ENCODE assay signal across 8 cellular contexts in the genomic region with DNA sequence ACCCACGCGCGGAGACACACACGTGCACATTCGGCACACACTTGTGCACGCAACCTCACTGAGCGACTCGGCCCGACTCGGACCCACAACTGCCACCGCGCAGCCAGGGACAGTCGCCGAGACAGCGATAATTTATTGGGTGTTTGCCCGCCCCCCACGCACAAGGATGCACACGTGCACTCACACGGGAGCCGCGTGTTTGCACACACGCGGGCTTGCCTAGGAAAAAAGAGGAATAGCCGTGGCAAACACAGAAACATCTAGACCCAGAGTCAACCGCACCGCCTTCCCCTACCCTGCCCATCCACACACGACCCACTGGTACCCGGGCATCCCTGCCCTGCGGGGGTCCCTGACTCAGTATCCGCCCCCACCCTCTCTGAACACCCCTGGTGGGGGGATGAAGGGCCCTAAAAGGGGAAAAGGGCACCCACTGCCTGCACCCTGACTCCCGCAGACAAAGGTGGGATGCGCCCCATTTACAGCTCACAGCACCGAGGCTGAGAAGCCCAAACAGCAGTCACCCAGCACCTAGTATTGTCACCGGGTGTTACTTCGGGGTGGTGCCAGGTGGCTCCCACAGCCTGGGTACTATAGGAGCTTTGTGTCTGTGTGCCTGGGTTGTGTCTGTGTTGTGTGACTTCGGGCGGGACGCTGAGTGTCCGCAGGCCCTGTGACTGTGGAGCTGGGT. TPM values are rescaled to one million over a fixed set of nuclear protein-coding genes. Genes with fewer than 3 reads are reported as not detected.
DNase-seq lines count a peak whose midpoint lies in the region; ATAC-seq and TF ChIP-seq lines count a peak whose summit lies in the region.

No MANE protein-coding gene starts in this region.

- H3K27ac ChIP-seq in ascending aorta (peak overlapping the region; percentile 93 to 96), right lobe of liver (peak overlapping the region in 2 of 3 donors; percentile 70 to 84), thoracic aorta (peak overlapping the region; percentile 94 to 96)

- TF ChIP-seq CTCF in ascending aorta (IDR thresholded peaks at IDR 0.05), result no peak
- TF ChIP-seq CTCF in right lobe of liver (IDR thresholded peaks at IDR 0.05), result no peak
- no peak for TF ChIP-seq CTCF in thoracic aorta (IDR thresholded peaks at IDR 0.05)

- H3K27me3 ChIP-seq in ascending aorta, result no peaks in the 10 kb centered on the region
- peaks cover 0 to 5% of the 10 kb centered on the region in 2 donors for H3K27me3 ChIP-seq in right lobe of liver
- H3K27me3 ChIP-seq in thoracic aorta (replicated peaks; ENCODE audit: insufficient read depth), result no peaks in the 10 kb centered on the region

- intact Hi-C loops in Right ventricle myocardium superior (cut with DNase I), result no loop called here
- intact Hi-C loops in cardiac septum (cut with DNase I), result loop anchor here (5.0 to 10.0 kb wide), 3 partner anchors 41 to 213 kb away; a partner anchor contains a TSS
- intact Hi-C loops in ascending aorta (cut with DNase I), result loop anchor here (2.0 to 10.0 kb wide), 4 partner anchors 19 to 313 kb away; a partner anchor contains a TSS
- intact Hi-C loops in right lobe of liver (cut with DNase I), result loop anchor here in 1 of 2 donors (10.0 kb wide), 1 partner anchor 143 kb away; a partner anchor contains a TSS

- H3K36me3 ChIP-seq in ascending aorta (no peaks in the 10 kb centered on the region), right lobe of liver (no peaks in the 10 kb centered on the region), thoracic aorta (no peaks in the 10 kb centered on the region)

- TF ChIP-seq POLR2A in right lobe of liver (IDR thresholded peaks at IDR 0.05), result no peak

- peak; percentile 0 for ATAC-seq in Right ventricle myocardium superior (ENCODE audit: poor library complexity)
- no peak for ATAC-seq in right lobe of liver
- no peak for ATAC-seq in thoracic aorta (ENCODE audit: insufficient number of reproducible peaks, low FRiP score, low read depth)

- H3K4me3 ChIP-seq in ascending aorta, result peak overlapping the region; percentile 57 to 65
- H3K4me3 ChIP-seq in right lobe of liver, result peak overlapping the region in 2 of 3 donors; percentile 3 to 35
- H3K4me3 ChIP-seq in thoracic aorta, result peak overlapping the region; percentile 79

- H3K4me1 ChIP-seq in ascending aorta (peaks cover 15 to 54% of the 10 kb centered on the region in 2 donors), right lobe of liver (peaks cover 0 to 46% (median 16%) of the 10 kb centered on the region in 4 donors), thoracic aorta (ENCODE audit: control insufficient read depth in 1 of 2, low read depth in 2 of 2) (peaks cover 26 to 77% of the 10 kb centered on the region in 2 donors)

- no peaks in the 10 kb centered on the region for H3K9me3 ChIP-seq in ascending aorta
- no peaks in the 10 kb centered on the region for H3K9me3 ChIP-seq in right lobe of liver
- no peaks in the 10 kb centered on the region for H3K9me3 ChIP-seq in thoracic aorta

- WGBS in right lobe of liver (ENCODE audit: insufficient coverage, low coverage, low lambda C conversion rate, missing lambda C conversion rate), result 27% methylated on average over 6 of the region's 39 CpGs

- DNase-seq in Right ventricle myocardium superior (no peak), cardiac septum (ENCODE audit: low spot score) (no peak), ascending aorta (ENCODE audit: low spot score in 2 of 2) (no peak), right lobe of liver (peak in 1 of 3 donors; percentile 74), thoracic aorta (ENCODE audit: low spot score) (no peak), activated gamma-delta T cell (lab: John Stamatoyannopoulos, UW) (no peak), NAMALWA (ENCODE audit: low spot score) (no peak), iPS-NIHi11 (ENCODE audit: low spot score) (no peak)

RNA-seq across cellular contexts. Expression of a gene that starts 1.0 kb away (rescaled TPM):
- 30.4 TPM for total RNA-seq in Right ventricle myocardium superior
- 47.4 TPM for total RNA-seq in cardiac septum
- 233 TPM for total RNA-seq in ascending aorta
- total RNA-seq in right lobe of liver, result 10 to 100 TPM; 12.8 to 23.9 (median 15.9) TPM
- 10 to 100 TPM; 87.7 to 94.9 TPM for total RNA-seq in thoracic aorta

RNA-seq across cellular contexts. Expression of a gene that starts 19.8 kb away (rescaled TPM):
- total RNA-seq in Right ventricle myocardium superior, result 26.0 TPM
- 32.9 TPM for total RNA-seq in cardiac septum
- total RNA-seq in ascending aorta, result 93.1 TPM
- total RNA-seq in right lobe of liver, result 1 to 10 TPM; 6.5 to 8.3 (median 7.8) TPM
- total RNA-seq in thoracic aorta, result 100 to 1,000 TPM in 1 of 2 donors, 10 to 100 TPM in 1; 60.9 to 143 TPM

RNA-seq across cellular contexts. Expression of a gene that starts 20.8 kb away (rescaled TPM):
- total RNA-seq in Right ventricle myocardium superior (3.6 TPM), cardiac septum (2.5 TPM), ascending aorta (6.9 TPM), right lobe of liver (10 to 100 TPM in 1 of 6 experiments, 1 to 10 TPM in 5; 1.9 to 12.6 (median 3.2) TPM), thoracic aorta (10 to 100 TPM; 18.7 to 30.3 TPM)

RNA-seq across cellular contexts. Expression of a gene that starts 32.2 kb away (rescaled TPM):
- total RNA-seq in Right ventricle myocardium superior (0.54 TPM), cardiac septum (4.3 TPM), ascending aorta (8.5 TPM), right lobe of liver (100 to 1,000 TPM in 2 of 6 experiments, 10 to 100 TPM in 2, 1 to 10 TPM in 1, under 1 TPM in 1; 0.88 to 160 (median 57.5) TPM), thoracic aorta (10 to 100 TPM in 1 of 2 donors, 1 to 10 TPM in 1; 2.3 to 25.5 TPM)

Comparison
In these comparisons a context has a peak if more than half of its experiments do, and no peak if none do; other contexts are left out.
1. H3K4me3 ChIP-seq: peak in every context shown above with its lines; median percentile 79 in thoracic aorta; 61 in ascending aorta; 19 in right lobe of liver.